16 cellular contexts compared by ENCODE assay signal in genomic region chr13:108987488-108987887, GRCh38.
DNase-seq lines count a peak whose midpoint lies in the region; ATAC-seq and TF ChIP-seq lines count a peak whose summit lies in the region.
"Had no signal": no experiment of that assay in that cellular context is flagged by ENCODE, and none has a peak within 500 bp of the region (broad histone marks: within the 10 kb centered on the region; RNA-seq: fewer than 3 reads in every experiment).

No MANE protein-coding gene starts in this region.

- H3K27me3 ChIP-seq in Peyer's patch: no peaks in the 10 kb centered on the region
- H3K27me3 ChIP-seq: colonic mucosa had no signal

- H3K4me3 Mint-ChIP-seq in osteocyte (ENCODE audit: unreplicated experiment): peak overlapping the region; percentile 35
- no peak overlapping the region for H3K4me3 Mint-ChIP-seq in effector memory CD8-positive, alpha-beta T cell
- H3K4me3 Mint-ChIP-seq in activated T-cell treated with anti-CD3 and anti-CD28 coated beads, Interleukin-2, amount 50 U/mL, for 4 hours: no peak overlapping the region
- H3K4me3 Mint-ChIP-seq: stimulated activated naive CD8-positive, alpha-beta T cell treated with anti-CD3 and anti-CD28 coated beads, Interleukin-15, amount 100 ng/mL, for 72 hours had no signal

- peak; percentile 41 for DNase-seq in DMS 273 treated with DMSO at 0.1 percent for 48 hours (lab: John Stamatoyannopoulos, UW)
- DNase-seq in RPMI7951 (ENCODE audit: low read depth): peak; percentile 27
- peak; percentile 91 for DNase-seq in fibroblast of gingiva (ENCODE audit: low read depth)
- DNase-seq in osteocyte (ENCODE audit: extremely low spot score, unreplicated experiment): no peak
- DNase-seq in epidermal melanocyte (ENCODE audit: insufficient read length, low spot score): no peak
- no peak for DNase-seq in effector memory CD8-positive, alpha-beta T cell
- DNase-seq in Peyer's patch: no peak
- no peak for DNase-seq in activated T-cell treated with anti-CD3 and anti-CD28 coated beads, Interleukin-2, amount 50 U/mL, for 4 hours
- DNase-seq: activated CD4-positive, CD25-positive, alpha-beta regulatory T cell; colonic mucosa; erythroblast; hippocampal formation; Karpas-422; mucosa of descending colon; NCI-H1436; stimulated activated naive CD8-positive, alpha-beta T cell treated with anti-CD3 and anti-CD28 coated beads, Interleukin-15, amount 100 ng/mL, for 72 hours had no signal

- no peak overlapping the region for H3K4me3 ChIP-seq in Peyer's patch
- H3K4me3 ChIP-seq: colonic mucosa, mucosa of descending colon had no signal

- no peaks in the 10 kb centered on the region for H3K9me3 ChIP-seq in Peyer's patch
- H3K9me3 ChIP-seq: colonic mucosa, mucosa of descending colon had no signal

- H3K27ac Mint-ChIP-seq in osteocyte (ENCODE audit: unreplicated experiment): peak overlapping the region; percentile 86
- H3K27ac Mint-ChIP-seq in effector memory CD8-positive, alpha-beta T cell: no peak overlapping the region
- H3K27ac Mint-ChIP-seq: stimulated activated naive CD8-positive, alpha-beta T cell treated with anti-CD3 and anti-CD28 coated beads, Interleukin-15, amount 100 ng/mL, for 72 hours had no signal

- peaks cover 4% of the 10 kb centered on the region for H3K36me3 Mint-ChIP-seq in osteocyte (ENCODE audit: unreplicated experiment)
- no peaks in the 10 kb centered on the region for H3K36me3 Mint-ChIP-seq in effector memory CD8-positive, alpha-beta T cell (ENCODE audit: insufficient read depth)
- H3K36me3 Mint-ChIP-seq in activated T-cell treated with anti-CD3 and anti-CD28 coated beads, Interleukin-2, amount 50 U/mL, for 4 hours (ENCODE audit: insufficient read depth): no peaks in the 10 kb centered on the region

- H3K27ac ChIP-seq in Peyer's patch: no peak overlapping the region
- H3K27ac ChIP-seq: colonic mucosa had no signal

- no peaks in the 10 kb centered on the region for H3K36me3 ChIP-seq in Peyer's patch
- H3K36me3 ChIP-seq: colonic mucosa had no signal

- ATAC-seq in effector memory CD8-positive, alpha-beta T cell (replicated peaks): no peak
- no peak for ATAC-seq in activated T-cell treated with anti-CD3 and anti-CD28 coated beads, Interleukin-2, amount 50 U/mL, for 4 hours
- ATAC-seq: mucosa of descending colon; stimulated activated naive CD8-positive, alpha-beta T cell treated with anti-CD3 and anti-CD28 coated beads, Interleukin-15, amount 100 ng/mL, for 72 hours had no signal

- TF ChIP-seq CTCF in osteocyte (IDR thresholded peaks at IDR 0.05): no peak
- TF ChIP-seq CTCF in Peyer's patch (IDR thresholded peaks at IDR 0.05): no peak

- no peaks in the 10 kb centered on the region for H3K4me1 ChIP-seq in Peyer's patch
- H3K4me1 ChIP-seq: colonic mucosa had no signal

- no peaks in the 10 kb centered on the region for H3K27me3 Mint-ChIP-seq in osteocyte (ENCODE audit: unreplicated experiment)
- no peaks in the 10 kb centered on the region for H3K27me3 Mint-ChIP-seq in effector memory CD8-positive, alpha-beta T cell
- H3K27me3 Mint-ChIP-seq in activated T-cell treated with anti-CD3 and anti-CD28 coated beads, Interleukin-2, amount 50 U/mL, for 4 hours (ENCODE audit: low read depth): peaks cover 9% of the 10 kb centered on the region

- H3K4me1 Mint-ChIP-seq in osteocyte (ENCODE audit: unreplicated experiment): peaks cover 38% of the 10 kb centered on the region
- H3K4me1 Mint-ChIP-seq in effector memory CD8-positive, alpha-beta T cell (ENCODE audit: low read depth in 2 of 2): no peaks in the 10 kb centered on the region
- H3K4me1 Mint-ChIP-seq in activated T-cell treated with anti-CD3 and anti-CD28 coated beads, Interleukin-2, amount 50 U/mL, for 4 hours (ENCODE audit: low read depth): no peaks in the 10 kb centered on the region
- H3K4me1 Mint-ChIP-seq: stimulated activated naive CD8-positive, alpha-beta T cell treated with anti-CD3 and anti-CD28 coated beads, Interleukin-15, amount 100 ng/mL, for 72 hours had no signal

- H3K9me3 Mint-ChIP-seq in osteocyte (ENCODE audit: unreplicated experiment): no peaks in the 10 kb centered on the region
- no peaks in the 10 kb centered on the region for H3K9me3 Mint-ChIP-seq in effector memory CD8-positive, alpha-beta T cell
- H3K9me3 Mint-ChIP-seq in activated T-cell treated with anti-CD3 and anti-CD28 coated beads, Interleukin-2, amount 50 U/mL, for 4 hours: no peaks in the 10 kb centered on the region

- no peak for TF ChIP-seq POLR2A in Peyer's patch (IDR thresholded peaks at IDR 0.05)

Comparison
In these comparisons a context has a peak if more than half of its experiments do, and no peak if none do; other contexts are left out.
1. DNase-seq: peak in DMS 273 treated with DMSO at 0.1 percent for 48 hours (single experiment), RPMI7951 (single experiment) and fibroblast of gingiva (single experiment); none in osteocyte (single experiment), epidermal melanocyte (single experiment), effector memory CD8-positive, alpha-beta T cell (0 of 3), Peyer's patch (0 of 3) and activated T-cell treated with anti-CD3 and anti-CD28 coated beads, Interleukin-2, amount 50 U/mL, for 4 hours (single experiment).